In genomic region chr2:197270601-197271000, GRCh38 we compare ENCODE assay signal across 23 cellular contexts. TPM values are rescaled to one million over a fixed set of nuclear protein-coding genes. Genes with fewer than 3 reads are reported as not detected.
DNase-seq lines count a peak whose midpoint lies in the region; ATAC-seq and TF ChIP-seq lines count a peak whose summit lies in the region.
"Had no signal": no experiment of that assay in that cellular context is flagged by ENCODE, and none has a peak within 500 bp of the region (broad histone marks: within the 10 kb centered on the region; RNA-seq: fewer than 3 reads in every experiment).

No MANE protein-coding gene starts in this region.

- no peak for TF ChIP-seq CTCF in brain (conservative IDR thresholded peaks at IDR 0.05)
- no peak for TF ChIP-seq CTCF in nephron progenitor cell (IDR thresholded peaks at IDR 0.05)

- H3K27me3 Mint-ChIP-seq in activated CD4-positive, alpha-beta T cell treated with anti-CD3 and anti-CD28 coated beads for 36 hours = no peaks in the 10 kb centered on the region
- H3K27me3 Mint-ChIP-seq in IgD-negative memory B cell (no peaks in the 10 kb centered on the region), brain (no peaks in the 10 kb centered on the region), nephron progenitor cell (ENCODE audit: low read depth, poor library complexity) (peaks cover 6% of the 10 kb centered on the region)
- H3K27me3 Mint-ChIP-seq: activated naive CD8-positive, alpha-beta T cell treated with anti-CD3 and anti-CD28 coated beads, Interleukin-2, amount 10 ng/mL, durations not matched to agents 7 days and 5 days; stimulated activated naive CD8-positive, alpha-beta T cell treated with anti-CD3 and anti-CD28 coated beads, Interleukin-15, amount 100 ng/mL, for 72 hours had no signal

- ATAC-seq in activated CD4-positive, alpha-beta T cell treated with anti-CD3 and anti-CD28 coated beads for 36 hours = no peak
- ATAC-seq in GM19351 (IDR thresholded peaks at IDR 0.05; ENCODE audit: unreplicated experiment) (no peak), HG03378 (IDR thresholded peaks at IDR 0.05; ENCODE audit: unreplicated experiment) (no peak)
- ATAC-seq: HepG2; psoas muscle; SK-N-SH treated with all-trans-retinoic acid at 6 μM for 48 hours; stimulated activated naive CD8-positive, alpha-beta T cell treated with anti-CD3 and anti-CD28 coated beads, Interleukin-15, amount 100 ng/mL, for 72 hours had no signal

- DNase-seq in activated CD4-positive, alpha-beta T cell treated with anti-CD3 and anti-CD28 coated beads for 36 hours = no peak
- DNase-seq in activated CD4-positive, alpha-beta T cell treated with anti-CD3 and anti-CD28 coated beads for 1 hour = no peak
- DNase-seq in nephron progenitor cell (no peak), COLO829 (ENCODE audit: low spot score) (no peak)
- DNase-seq: activated naive CD8-positive, alpha-beta T cell treated with anti-CD3 and anti-CD28 coated beads, Interleukin-2, amount 10 ng/mL, durations not matched to agents 7 days and 5 days; colonic mucosa; HFFc6; left cardiac atrium; mesendoderm; NCI-H1105 treated with DMSO at 0.1 percent for 48 hours; NCI-H2081; NCI-H510A treated with DMSO at 0.1 percent for 48 hours; psoas muscle; stimulated activated CD4-positive, alpha-beta T cell treated with anti-CD3 and anti-CD28 coated beads, Interleukin-1b, Interleukin-23, amount 100 ng/mL, for 48 hours; stimulated activated naive CD8-positive, alpha-beta T cell treated with anti-CD3 and anti-CD28 coated beads, Interleukin-15, amount 100 ng/mL, for 72 hours; upper lobe of left lung had no signal

- intact Hi-C loops in activated CD4-positive, alpha-beta T cell treated with anti-CD3 and anti-CD28 coated beads for 36 hours (cut with DNase I, micrococcal nuclease) = loop anchor here in 1 of 2 experiments (2.0 kb wide), 1 partner anchor 14 kb away; no protein-coding TSS in a partner anchor

- H3K27ac Mint-ChIP-seq in activated CD4-positive, alpha-beta T cell treated with anti-CD3 and anti-CD28 coated beads for 36 hours = peak overlapping the region; percentile 91
- H3K27ac Mint-ChIP-seq in IgD-negative memory B cell (peak overlapping the region; percentile 29 to 90 (median 37)), brain (peak overlapping the region in 3 of 5 experiments; percentile 58 to 95 (median 59)), nephron progenitor cell (peak overlapping the region; percentile 33)
- H3K27ac Mint-ChIP-seq: HFFc6, neural progenitor cell had no signal

- POLR2A ChIA-PET in activated CD4-positive, alpha-beta T cell treated with anti-CD3 and anti-CD28 coated beads for 36 hours (lab: Charles Lee) = interaction anchor here (0.6 to 1.5 kb wide), 2 partner anchors 10 to 17 kb away, joined by 4 to 5 read pairs; no protein-coding TSS in a partner anchor

- H3K36me3 Mint-ChIP-seq in activated CD4-positive, alpha-beta T cell treated with anti-CD3 and anti-CD28 coated beads for 36 hours (ENCODE audit: low read depth) = peaks cover 27% of the 10 kb centered on the region
- peaks cover 1% of the 10 kb centered on the region for H3K36me3 Mint-ChIP-seq in IgD-negative memory B cell
- H3K36me3 Mint-ChIP-seq in brain = no peaks in the 10 kb centered on the region
- no peaks in the 10 kb centered on the region for H3K36me3 Mint-ChIP-seq in nephron progenitor cell (ENCODE audit: low read depth)
- H3K36me3 Mint-ChIP-seq: neural progenitor cell had no signal

- peaks cover 1% of the 10 kb centered on the region for H3K9me3 Mint-ChIP-seq in activated CD4-positive, alpha-beta T cell treated with anti-CD3 and anti-CD28 coated beads for 36 hours (ENCODE audit: low read depth)
- H3K9me3 Mint-ChIP-seq in IgD-negative memory B cell = no peaks in the 10 kb centered on the region
- H3K9me3 Mint-ChIP-seq in brain = no peaks in the 10 kb centered on the region
- H3K9me3 Mint-ChIP-seq in nephron progenitor cell = no peaks in the 10 kb centered on the region
- H3K9me3 Mint-ChIP-seq: activated naive CD8-positive, alpha-beta T cell treated with anti-CD3 and anti-CD28 coated beads, Interleukin-2, amount 10 ng/mL, durations not matched to agents 7 days and 5 days; HFFc6; neural progenitor cell; stimulated activated naive CD8-positive, alpha-beta T cell treated with anti-CD3 and anti-CD28 coated beads, Interleukin-15, amount 100 ng/mL, for 72 hours had no signal

- no peak overlapping the region for H3K4me3 Mint-ChIP-seq in activated CD4-positive, alpha-beta T cell treated with anti-CD3 and anti-CD28 coated beads for 36 hours
- peak overlapping the region in 2 of 4 donors; percentile 43 to 52 for H3K4me3 Mint-ChIP-seq in IgD-negative memory B cell
- no peak overlapping the region for H3K4me3 Mint-ChIP-seq in brain
- no peak overlapping the region for H3K4me3 Mint-ChIP-seq in nephron progenitor cell
- H3K4me3 Mint-ChIP-seq: activated naive CD8-positive, alpha-beta T cell treated with anti-CD3 and anti-CD28 coated beads, Interleukin-2, amount 10 ng/mL, durations not matched to agents 7 days and 5 days; HFFc6; neural progenitor cell had no signal

- H3K4me1 Mint-ChIP-seq in activated CD4-positive, alpha-beta T cell treated with anti-CD3 and anti-CD28 coated beads for 36 hours = peaks cover 86% of the 10 kb centered on the region
- H3K4me1 Mint-ChIP-seq in IgD-negative memory B cell (peaks cover 58 to 78% (median 62%) of the 10 kb centered on the region in 3 donors), brain (peaks cover 60% of the 10 kb centered on the region), nephron progenitor cell (peaks cover 28% of the 10 kb centered on the region)

- CTCF ChIA-PET in activated CD4-positive, alpha-beta T cell treated with anti-CD3 and anti-CD28 coated beads for 36 hours (lab: Charles Lee) = interaction anchor here (0.5 to 2.1 kb wide), 3 partner anchors 10 to 476 kb away, joined by 3 to 8 read pairs (median 5); no protein-coding TSS in a partner anchor

RNA-seq across cellular contexts. Expression of gene ANKRD44, which starts 40.0 kb away (rescaled TPM):
- total RNA-seq in activated CD4-positive, alpha-beta T cell treated with anti-CD3 and anti-CD28 coated beads for 36 hours = 100 to 1,000 TPM; 122 to 181 TPM
- 91.6 TPM for polyA plus RNA-seq in IgD-negative memory B cell
- polyA plus RNA-seq in brain (ENCODE audit: insufficient read depth, low read depth, low replicate concordance) = 2.5 TPM

Comparison
In these comparisons a context has a peak if more than half of its experiments do, and no peak if none do; other contexts are left out.
1. H3K27ac Mint-ChIP-seq: peak in every context shown above with its lines; median percentile 91 in activated CD4-positive, alpha-beta T cell treated with anti-CD3 and anti-CD28 coated beads for 36 hours; 59 in brain; 37 in IgD-negative memory B cell; 33 in nephron progenitor cell.
2. RNA of gene ANKRD44, which starts 40.0 kb away (polyA plus RNA-seq): 91.6 TPM in IgD-negative memory B cell (single experiment); 2.5 TPM in brain (single experiment); every median in the first group is over 10 times any median in the second.